Comparison of ENCODE assay signal across 17 cellular contexts in the genomic region with DNA sequence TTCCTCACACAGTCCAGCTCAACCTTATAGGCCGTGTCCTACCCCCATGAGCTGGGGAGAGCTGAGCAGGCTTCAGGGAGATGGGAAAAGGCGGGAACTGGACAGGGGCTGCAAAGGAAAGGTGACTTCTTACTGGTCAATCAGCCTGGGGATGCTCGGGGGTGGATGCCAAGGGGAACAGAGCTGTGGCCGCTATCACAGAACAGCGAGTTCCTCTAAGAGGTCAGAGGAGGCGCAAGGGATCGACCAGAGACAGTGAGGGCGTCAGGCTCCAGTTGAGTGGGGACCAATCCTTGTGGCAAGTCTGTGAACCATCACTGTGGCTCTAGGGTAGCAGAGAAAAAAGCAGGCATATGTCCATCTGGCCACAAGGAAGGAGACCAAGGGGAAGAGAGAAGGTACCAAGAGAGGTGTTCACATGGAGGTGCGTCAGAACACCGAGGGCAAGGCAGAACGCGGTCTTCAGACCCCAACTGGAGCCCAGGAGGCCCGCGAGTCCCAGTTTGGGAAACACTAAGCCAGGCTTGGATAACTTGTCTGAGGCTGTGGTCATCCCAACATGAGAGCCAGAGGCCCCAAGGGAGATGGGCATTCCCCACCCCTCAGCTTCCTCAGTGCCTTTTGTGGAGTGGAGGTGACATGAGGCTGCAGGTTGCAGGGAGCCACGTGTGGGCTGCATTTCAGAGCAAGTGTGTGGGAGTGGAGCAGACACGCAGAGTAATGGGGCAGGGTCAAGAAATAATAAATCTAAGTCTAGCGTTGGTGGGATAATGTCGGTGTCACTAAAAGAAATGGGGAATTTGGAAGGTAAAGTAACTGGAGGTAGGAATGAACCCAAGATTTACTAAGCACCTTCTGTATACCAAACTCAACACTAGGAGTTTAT. TPM values are rescaled to one million over a fixed set of nuclear protein-coding genes. Genes with fewer than 3 reads are reported as not detected.
DNase-seq lines count a peak whose midpoint lies in the region; ATAC-seq, FAIRE-seq and TF ChIP-seq lines count a peak whose summit lies in the region.
"Had no signal": no experiment of that assay in that cellular context is flagged by ENCODE, and none has a peak within 500 bp of the region (broad histone marks: within the 10 kb centered on the region; RNA-seq: fewer than 3 reads in every experiment).

No MANE protein-coding gene starts in this region.

- H3K9me3 Mint-ChIP-seq in activated naive CD8-positive, alpha-beta T cell treated with anti-CD3 and anti-CD28 coated beads, Interleukin-2, amount 50 U/mL, for 24 hours: no peaks in the 10 kb centered on the region
- H3K9me3 Mint-ChIP-seq in activated naive CD8-positive, alpha-beta T cell treated with anti-CD3 and anti-CD28 coated beads for 36 hours: no peaks in the 10 kb centered on the region
- H3K9me3 Mint-ChIP-seq in type B pancreatic cell: no peaks in the 10 kb centered on the region
- H3K9me3 Mint-ChIP-seq: CD8-positive, alpha-beta T cell had no signal

- no peaks in the 10 kb centered on the region for H3K36me3 ChIP-seq in bronchial epithelial cell (ENCODE audit: control insufficient read depth, insufficient read depth, low read length)
- H3K36me3 ChIP-seq: BLaER1 had no signal

- no peak for DNase-seq in activated naive CD8-positive, alpha-beta T cell treated with anti-CD3 and anti-CD28 coated beads, Interleukin-2, amount 50 U/mL, for 24 hours
- DNase-seq in activated naive CD8-positive, alpha-beta T cell treated with anti-CD3 and anti-CD28 coated beads for 36 hours: no peak
- DNase-seq in bronchial epithelial cell (ENCODE audit: low read depth): no peak
- peak; percentile 22 for DNase-seq in left kidney (ENCODE audit: low read depth, low spot score)
- peak; percentile 63 for DNase-seq in type B pancreatic cell (ENCODE audit: extremely low spot score, unreplicated experiment)
- DNase-seq in NCI-H1417 treated with DMSO at 0.1 percent for 48 hours (lab: John Stamatoyannopoulos, UW): no peak
- DNase-seq in middle frontal gyrus (ENCODE audit: extremely low spot score, low spot score): no peak
- no peak for DNase-seq in germinal center (ENCODE audit: low spot score)
- DNase-seq: CD8-positive, alpha-beta T cell; DMS79; KG1; NCI-H1436 treated with DMSO at 0.1 percent for 48 hours; NCI-H2081 treated with DMSO at 0.1 percent for 48 hours; NCI-H2227 treated with DMSO at 0.1 percent for 48 hours; NCI-H524 had no signal

- no peak overlapping the region for H3K4me3 Mint-ChIP-seq in activated naive CD8-positive, alpha-beta T cell treated with anti-CD3 and anti-CD28 coated beads, Interleukin-2, amount 50 U/mL, for 24 hours
- H3K4me3 Mint-ChIP-seq in activated naive CD8-positive, alpha-beta T cell treated with anti-CD3 and anti-CD28 coated beads for 36 hours: no peak overlapping the region
- no peak overlapping the region for H3K4me3 Mint-ChIP-seq in type B pancreatic cell
- H3K4me3 Mint-ChIP-seq: CD8-positive, alpha-beta T cell had no signal

- H3K4me3 ChIP-seq in bronchial epithelial cell (ENCODE audit: low read depth, low read length): no peak overlapping the region
- H3K4me3 ChIP-seq: BLaER1 had no signal

- H3K27ac Mint-ChIP-seq in activated naive CD8-positive, alpha-beta T cell treated with anti-CD3 and anti-CD28 coated beads, Interleukin-2, amount 50 U/mL, for 24 hours: peak overlapping the region; percentile 6
- H3K27ac Mint-ChIP-seq in activated naive CD8-positive, alpha-beta T cell treated with anti-CD3 and anti-CD28 coated beads for 36 hours: no peak overlapping the region
- peak overlapping the region; percentile 14 for H3K27ac Mint-ChIP-seq in type B pancreatic cell
- H3K27ac Mint-ChIP-seq: CD8-positive, alpha-beta T cell had no signal

- TF ChIP-seq CTCF in bronchial epithelial cell (IDR thresholded peaks at IDR 0.05; ENCODE audit: insufficient read depth, low read length, severe bottlenecking) (no peak), type B pancreatic cell (conservative IDR thresholded peaks at IDR 0.05) (no peak)

- no peak for ATAC-seq in activated naive CD8-positive, alpha-beta T cell treated with anti-CD3 and anti-CD28 coated beads, Interleukin-2, amount 50 U/mL, for 24 hours
- ATAC-seq: CD8-positive, alpha-beta T cell had no signal

- peak; percentile 66 for FAIRE-seq in bronchial epithelial cell (lab: Jason Lieb, UNC)

- peaks cover under 1% of the 10 kb centered on the region for H3K27me3 ChIP-seq in bronchial epithelial cell (ENCODE audit: control insufficient read depth, insufficient read depth, low read length)
- H3K27me3 ChIP-seq: BLaER1 had no signal

- no peaks in the 10 kb centered on the region for H3K36me3 Mint-ChIP-seq in activated naive CD8-positive, alpha-beta T cell treated with anti-CD3 and anti-CD28 coated beads, Interleukin-2, amount 50 U/mL, for 24 hours (ENCODE audit: low read depth)
- peaks cover 1% of the 10 kb centered on the region for H3K36me3 Mint-ChIP-seq in activated naive CD8-positive, alpha-beta T cell treated with anti-CD3 and anti-CD28 coated beads for 36 hours
- H3K36me3 Mint-ChIP-seq in type B pancreatic cell: no peaks in the 10 kb centered on the region
- H3K36me3 Mint-ChIP-seq: CD8-positive, alpha-beta T cell had no signal

- H3K4me1 Mint-ChIP-seq in activated naive CD8-positive, alpha-beta T cell treated with anti-CD3 and anti-CD28 coated beads, Interleukin-2, amount 50 U/mL, for 24 hours: peaks cover 2% of the 10 kb centered on the region
- no peaks in the 10 kb centered on the region for H3K4me1 Mint-ChIP-seq in activated naive CD8-positive, alpha-beta T cell treated with anti-CD3 and anti-CD28 coated beads for 36 hours
- peaks cover 11% of the 10 kb centered on the region for H3K4me1 Mint-ChIP-seq in type B pancreatic cell (ENCODE audit: unreplicated experiment)

- H3K27me3 Mint-ChIP-seq in activated naive CD8-positive, alpha-beta T cell treated with anti-CD3 and anti-CD28 coated beads, Interleukin-2, amount 50 U/mL, for 24 hours: peaks cover 32% of the 10 kb centered on the region
- peaks cover 34% of the 10 kb centered on the region for H3K27me3 Mint-ChIP-seq in activated naive CD8-positive, alpha-beta T cell treated with anti-CD3 and anti-CD28 coated beads for 36 hours
- H3K27me3 Mint-ChIP-seq in type B pancreatic cell: peaks cover 9% of the 10 kb centered on the region

RNA-seq across cellular contexts. Expression of gene F10, which starts 3.9 kb away (rescaled TPM):
- not detected for total RNA-seq in activated naive CD8-positive, alpha-beta T cell treated with anti-CD3 and anti-CD28 coated beads for 36 hours
- total RNA-seq in bronchial epithelial cell (0.26 TPM in 1 of 2 replicates, not detected in the other), type B pancreatic cell (ENCODE audit: low replicate concordance) (34.4 and 53.6 TPM in 2 replicates)
- total RNA-seq: CD8-positive, alpha-beta T cell had no signal

RNA-seq across cellular contexts. Expression of gene F7, which starts 20.9 kb away (rescaled TPM):
- total RNA-seq in activated naive CD8-positive, alpha-beta T cell treated with anti-CD3 and anti-CD28 coated beads for 36 hours: under 1 TPM; 0.49 to 0.94 TPM
- total RNA-seq in bronchial epithelial cell: not detected in 2 replicates
- total RNA-seq in type B pancreatic cell (ENCODE audit: low replicate concordance): 3.0 and 5.3 TPM in 2 replicates
- total RNA-seq: A172; CD8-positive, alpha-beta T cell had no signal

RNA-seq across cellular contexts. Expression of gene PROZ, which starts 31.9 kb away (rescaled TPM):
- under 1 TPM in 1 of 2 experiments, not detected in 1; 0.14 TPM for total RNA-seq in activated naive CD8-positive, alpha-beta T cell treated with anti-CD3 and anti-CD28 coated beads for 36 hours
- total RNA-seq in bronchial epithelial cell (not detected in 2 replicates), type B pancreatic cell (ENCODE audit: low replicate concordance) (not detected in 2 replicates)
- total RNA-seq: A172; CD8-positive, alpha-beta T cell had no signal

Comparison
In these comparisons a context has a peak if more than half of its experiments do, and no peak if none do; other contexts are left out.
1. DNase-seq: peak in left kidney (single experiment) and type B pancreatic cell (single experiment); none in activated naive CD8-positive, alpha-beta T cell treated with anti-CD3 and anti-CD28 coated beads, Interleukin-2, amount 50 U/mL, for 24 hours (single experiment), activated naive CD8-positive, alpha-beta T cell treated with anti-CD3 and anti-CD28 coated beads for 36 hours (single experiment), bronchial epithelial cell (single experiment), NCI-H1417 treated with DMSO at 0.1 percent for 48 hours (single experiment), middle frontal gyrus (single experiment) and germinal center (single experiment).
2. RNA of gene F10, which starts 3.9 kb away (total RNA-seq): 34.4 to 53.6 TPM in type B pancreatic cell; 0.26 TPM in bronchial epithelial cell and not detected in activated naive CD8-positive, alpha-beta T cell treated with anti-CD3 and anti-CD28 coated beads for 36 hours; every median in the first group is over 10 times any median in the second.